ENCODE assay signal across 1 cellular context in genomic region chr6:35920793-35921732, GRCh38.
A peak's percentile ranks its signal among the peaks of the same experiment; 100 is the strongest.
TF ChIP-seq lines count a peak whose summit lies in the region.

SRPK1 (minus strand) TSS chr6:35921098; CDS start chr6:35921056, 42 bp downstream.

TF ChIP-seq in GM12878, 131 proteins besides CTCF, POLR2A, EP300 and RAD21 (continued from another document and continues in another):
- no peak for TF ChIP-seq ZNF207 (IDR thresholded peaks at IDR 0.05; ENCODE audit: borderline replicate concordance)
- 0 out of 2 replicates have a peak, but pooled peaks have one; percentile 8 for TF ChIP-seq BACH1 (IDR thresholded peaks at IDR 0.05; ENCODE audit: borderline replicate concordance)
- peak; percentile 56; the same call in 1 of the 2 replicates for TF ChIP-seq MAX (IDR thresholded peaks at IDR 0.05; ENCODE audit: low read depth, low read length)
- TF ChIP-seq MTA3 (IDR thresholded peaks at IDR 0.05; ENCODE audit: borderline replicate concordance, low read length) = no peak
- no peak for TF ChIP-seq NFYA (IDR thresholded peaks at IDR 0.05; ENCODE audit: borderline replicate concordance, low read depth, low read length)
- no peak for TF ChIP-seq SMARCA5 (IDR thresholded peaks at IDR 0.05)
- TF ChIP-seq BCLAF1 (IDR thresholded peaks at IDR 0.05) = peak; percentile 73; the same call in 1 of the 2 replicates
- no peak for TF ChIP-seq E4F1 (IDR thresholded peaks at IDR 0.05; ENCODE audit: borderline replicate concordance, partially characterized antibody)
- TF ChIP-seq IKZF2 (IDR thresholded peaks at IDR 0.05) = no peak; a peak in 1 of 4 replicates
- no peak for TF ChIP-seq EED (IDR thresholded peaks at IDR 0.05; ENCODE audit: low read depth)
- TF ChIP-seq NBN (IDR thresholded peaks at IDR 0.05) = 0 out of 2 replicates have a peak, but pooled peaks have one; percentile 53
- TF ChIP-seq STAT3 (IDR thresholded peaks at IDR 0.05; ENCODE audit: low read depth, low read length) = no peak
- TF ChIP-seq ZBED1 (IDR thresholded peaks at IDR 0.05; ENCODE audit: borderline replicate concordance) = no peak
- no peak for TF ChIP-seq YBX1 (IDR thresholded peaks at IDR 0.05)
- TF ChIP-seq ZNF622 (IDR thresholded peaks at IDR 0.05) = no peak
- no peak for TF ChIP-seq PML (IDR thresholded peaks at IDR 0.05; ENCODE audit: low read length)
- TF ChIP-seq TBL1XR1 (IDR thresholded peaks at IDR 0.05; ENCODE audit: low read depth, low read length) = no peak
- peak; percentile 78; the same call in 1 of the 2 replicates for TF ChIP-seq TAF1 (IDR thresholded peaks at IDR 0.05; ENCODE audit: borderline replicate concordance, low read depth, low read length)
- TF ChIP-seq ZBTB40 (IDR thresholded peaks at IDR 0.05; ENCODE audit: borderline replicate concordance) = no peak; the same call in 1 of the 2 replicates
- TF ChIP-seq CEBPB (IDR thresholded peaks at IDR 0.05; ENCODE audit: borderline replicate concordance in 1 of 2, low read depth in 2 of 2, low read length in 2 of 2) = no peak
- TF ChIP-seq WRNIP1 (IDR thresholded peaks at IDR 0.05; ENCODE audit: borderline replicate concordance, low read depth, low read length) = no peak
- TF ChIP-seq LARP7 (IDR thresholded peaks at IDR 0.05) = peak; percentile 43; the same call in 1 of the 2 replicates
- no peak for TF ChIP-seq JUNB (IDR thresholded peaks at IDR 0.05)
- TF ChIP-seq HDGF (IDR thresholded peaks at IDR 0.05) = no peak
- peak; percentile 66 for TF ChIP-seq NRF1 (conservative IDR thresholded peaks at IDR 0.05; ENCODE audit: low read depth, low read length)
- TF ChIP-seq NFIC (IDR thresholded peaks at IDR 0.05; ENCODE audit: low read depth, low read length) = no peak
- no peak for TF ChIP-seq MEF2A (IDR thresholded peaks at IDR 0.05; ENCODE audit: insufficient read depth, low read depth, low read length)
- no peak for TF ChIP-seq POU2F2 (IDR thresholded peaks at IDR 0.05; ENCODE audit: borderline replicate concordance, low read depth, low read length)
- no peak for TF ChIP-seq GABPA (IDR thresholded peaks at IDR 0.05; ENCODE audit: low read depth)
- peak; percentile 79; the same call in 1 of the 2 replicates for TF ChIP-seq JUND (IDR thresholded peaks at IDR 0.05; ENCODE audit: low read depth, low read length)
- no peak for TF ChIP-seq BMI1 (IDR thresholded peaks at IDR 0.05; ENCODE audit: borderline replicate concordance)
- TF ChIP-seq SMC3 (IDR thresholded peaks at IDR 0.05; ENCODE audit: borderline replicate concordance, low read length) = no peak
- TF ChIP-seq REST (IDR thresholded peaks at IDR 0.05; ENCODE audit: low read depth, low read length) = no peak
- no peak for TF ChIP-seq NR2C2 (IDR thresholded peaks at IDR 0.05; ENCODE audit: borderline replicate concordance, control insufficient read depth, insufficient read length, low read depth)
- TF ChIP-seq PAX5 (IDR thresholded peaks at IDR 0.05; ENCODE audit: borderline replicate concordance, low read depth, low read length) = peak; percentile 8; the same call in 1 of the 2 replicates
- TF ChIP-seq GATAD2B (conservative IDR thresholded peaks at IDR 0.05; ENCODE audit: low read depth) = peak; percentile 51; the same call in 1 of the 2 replicates
- no peak for TF ChIP-seq SUPT20H (IDR thresholded peaks at IDR 0.05; ENCODE audit: borderline replicate concordance, control insufficient read depth, low read depth, low read length)
- no peak for TF ChIP-seq MXI1 (IDR thresholded peaks at IDR 0.05; ENCODE audit: low read depth, low read length)
- no peak for TF ChIP-seq KLF5 (IDR thresholded peaks at IDR 0.05; ENCODE audit: partially characterized antibody)
- peak; percentile 47; the same call in 1 of the 2 replicates for TF ChIP-seq SREBF1 (IDR thresholded peaks at IDR 0.05; ENCODE audit: low read length)
- TF ChIP-seq ZBTB4 (CRISPR knock-in tag; IDR thresholded peaks at IDR 0.05) = 0 out of 2 replicates have a peak, but pooled peaks have one; percentile 7
- peak; percentile 86 for TF ChIP-seq YY1 (IDR thresholded peaks at IDR 0.05; ENCODE audit: low read depth, low read length)
- TF ChIP-seq ATF7 (IDR thresholded peaks at IDR 0.05; ENCODE audit: low read depth) = peak; percentile 87
- TF ChIP-seq MLLT1 (IDR thresholded peaks at IDR 0.05) = 0 out of 2 replicates have a peak, but pooled peaks have one; percentile 19
